ENCODE assay signal across 19 cellular contexts in the genomic region with DNA sequence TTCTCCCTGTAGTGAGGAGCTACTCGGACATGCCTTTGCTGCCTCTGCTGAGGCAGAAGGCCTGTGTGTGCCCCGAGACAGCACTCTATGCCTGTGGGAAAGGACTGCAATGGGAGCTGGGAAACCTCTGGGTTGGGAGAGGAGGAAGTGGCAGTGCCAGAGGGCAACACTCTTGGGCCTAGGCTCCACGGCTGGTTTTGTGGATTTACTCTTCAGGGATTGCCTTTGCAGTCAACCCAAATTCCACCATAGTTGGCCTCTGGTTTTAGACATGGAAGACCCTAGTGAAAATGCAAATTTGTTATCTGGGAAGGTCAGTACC. TPM values are rescaled to one million over a fixed set of nuclear protein-coding genes. Genes with fewer than 3 reads are reported as not detected.
DNase-seq lines count a peak whose midpoint lies in the region; ATAC-seq and TF ChIP-seq lines count a peak whose summit lies in the region.
"Had no signal": no experiment of that assay in that cellular context is flagged by ENCODE, and none has a peak within 500 bp of the region (broad histone marks: within the 10 kb centered on the region; RNA-seq: fewer than 3 reads in every experiment).

No MANE protein-coding gene starts in this region.

- H3K36me3 ChIP-seq in SK-N-SH (replicated peaks in 1 of 2; ENCODE audit: control insufficient read depth in 1 of 2, insufficient read depth in 2 of 2, low read length in 1 of 2), result no peaks in the 10 kb centered on the region
- no peaks in the 10 kb centered on the region for H3K36me3 ChIP-seq in SJSA1
- H3K36me3 ChIP-seq in hepatocyte (replicated peaks; ENCODE audit: insufficient read depth, low read depth), result no peaks in the 10 kb centered on the region
- no peaks in the 10 kb centered on the region for H3K36me3 ChIP-seq in thoracic aorta
- no peaks in the 10 kb centered on the region for H3K36me3 ChIP-seq in H7 (replicated peaks; ENCODE audit: control insufficient read depth, insufficient read depth, low read length)
- H3K36me3 ChIP-seq: SJCRH30 had no signal

- H3K9me3 ChIP-seq in SK-N-SH (no peaks in the 10 kb centered on the region), SJSA1 (replicated peaks) (no peaks in the 10 kb centered on the region), hepatocyte (ENCODE audit: low read depth) (no peaks in the 10 kb centered on the region), thoracic aorta (no peaks in the 10 kb centered on the region)
- H3K9me3 ChIP-seq: mucosa of descending colon had no signal

- no peaks in the 10 kb centered on the region for H3K9me2 ChIP-seq in SK-N-SH
- no peaks in the 10 kb centered on the region for H3K9me2 ChIP-seq in hepatocyte (replicated peaks; ENCODE audit: insufficient read depth)

- no peak for TF ChIP-seq RAD21 in SK-N-SH (IDR thresholded peaks at IDR 0.05; ENCODE audit: low read length)

- H3K4me1 ChIP-seq in SK-N-SH (ENCODE audit: control insufficient read depth in 1 of 2, insufficient read depth in 2 of 2, low read depth in 1 of 2, low read length in 1 of 2), result peaks cover 12 to 18% of the 10 kb centered on the region in 2 experiments
- peaks cover 34% of the 10 kb centered on the region for H3K4me1 ChIP-seq in SJSA1 (replicated peaks)
- peaks cover 6% of the 10 kb centered on the region for H3K4me1 ChIP-seq in hepatocyte (ENCODE audit: insufficient read depth)
- H3K4me1 ChIP-seq in thoracic aorta (ENCODE audit: control insufficient read depth in 1 of 2, low read depth in 2 of 2), result peaks cover 14 to 56% of the 10 kb centered on the region in 2 donors
- H3K4me1 ChIP-seq: SJCRH30 had no signal

- 78% methylated on average over 1 of the region's 3 CpGs for WGBS in SK-N-SH (ENCODE audit: low lambda C conversion rate)
- WGBS in hepatocyte (ENCODE audit: low lambda C conversion rate, missing lambda C conversion rate), result 95% methylated on average over 3 of the region's 3 CpGs

- H3F3A ChIP-seq in SK-N-SH (replicated peaks; ENCODE audit: insufficient read depth), result peaks cover 28% of the 10 kb centered on the region

- H3K79me2 ChIP-seq in SK-N-SH (ENCODE audit: insufficient read depth) (no peaks in the 10 kb centered on the region), hepatocyte (no peaks in the 10 kb centered on the region)

- no peak for ATAC-seq in SK-N-SH treated with all-trans-retinoic acid at 6 μM for 48 hours
- ATAC-seq in thoracic aorta (ENCODE audit: insufficient number of reproducible peaks, low FRiP score, low read depth), result no peak
- ATAC-seq in GM18519 (IDR thresholded peaks at IDR 0.05; ENCODE audit: low FRiP score, unreplicated experiment), result no peak
- ATAC-seq: activated naive CD8-positive, alpha-beta T cell treated with anti-CD3 and anti-CD28 coated beads, Interleukin-2, amount 50 U/mL, for 24 hours; HepG2 had no signal

- no peak overlapping the region for H2AFZ ChIP-seq in SK-N-SH (ENCODE audit: low read depth)
- no peak overlapping the region for H2AFZ ChIP-seq in hepatocyte

- no peak for TF ChIP-seq CTCF in SK-N-SH (IDR thresholded peaks at IDR 0.05)
- no peak for TF ChIP-seq CTCF in hepatocyte (IDR thresholded peaks at IDR 0.05; ENCODE audit: poor library complexity)
- TF ChIP-seq CTCF in thoracic aorta (IDR thresholded peaks at IDR 0.05), result no peak

- DNase-seq in SK-N-SH, result no peak
- DNase-seq in SJSA1 (ENCODE audit: low read depth in 1 of 2, low spot score in 2 of 2), result peak in 1 of 2 experiments; percentile 23
- no peak for DNase-seq in hepatocyte (ENCODE audit: low spot score)
- no peak for DNase-seq in thoracic aorta (ENCODE audit: low spot score)
- DNase-seq in H7, result no peak
- DNase-seq in NCI-H526 treated with DMSO at 0.1 percent for 48 hours (lab: John Stamatoyannopoulos, UW), result no peak
- DNase-seq: activated naive CD8-positive, alpha-beta T cell treated with anti-CD3 and anti-CD28 coated beads, Interleukin-2, amount 50 U/mL, for 24 hours; activated T-cell treated with anti-CD3 and anti-CD28 coated beads, Interleukin-2, amount 50 U/mL, for 1 hour; central memory CD4-positive, alpha-beta T cell; GF-D8; hippocampal formation; mucosa of descending colon; NCI-H187; occipital lobe had no signal

- CTCF ChIA-PET in SK-N-SH (lab: Yijun Ruan, JAX), result interaction anchor here (1.3 to 2.6 kb wide), 2 partner anchors 11 to 79 kb away, joined by 5 to 10 read pairs; no protein-coding TSS in a partner anchor

- H3K4me2 ChIP-seq in SK-N-SH, result 0 out of 2 replicates have a peak overlapping the region, but pooled peaks have one; percentile 49
- no peak overlapping the region for H3K4me2 ChIP-seq in hepatocyte

- peak overlapping the region in 1 of 2 experiments; percentile 88; a peak in 2 of 4 replicates for H3K27ac ChIP-seq in SK-N-SH (ENCODE audit: low read depth in 2 of 2, low read length in 1 of 2)
- H3K27ac ChIP-seq in SJSA1, result peak overlapping the region; percentile 2; the same call in 1 of the 2 replicates
- H3K27ac ChIP-seq in hepatocyte, result peak overlapping the region; percentile 68
- H3K27ac ChIP-seq in thoracic aorta, result peak overlapping the region; percentile 63 to 71
- H3K27ac ChIP-seq: 22Rv1, SJCRH30 had no signal

- H3K27me3 ChIP-seq in SK-N-SH (ENCODE audit: insufficient read depth), result no peaks in the 10 kb centered on the region
- H3K27me3 ChIP-seq in SJSA1 (replicated peaks), result no peaks in the 10 kb centered on the region
- no peaks in the 10 kb centered on the region for H3K27me3 ChIP-seq in hepatocyte
- no peaks in the 10 kb centered on the region for H3K27me3 ChIP-seq in thoracic aorta (replicated peaks; ENCODE audit: insufficient read depth)
- no peaks in the 10 kb centered on the region; the same call in 1 of the 2 replicates for H3K27me3 ChIP-seq in H7 (ENCODE audit: control insufficient read depth, insufficient read depth, low read length)
- H3K27me3 ChIP-seq: SJCRH30 had no signal

- TF ChIP-seq EP300 in SK-N-SH (IDR thresholded peaks at IDR 0.05; ENCODE audit: borderline replicate concordance in 1 of 2, low read depth in 1 of 2, low read length in 1 of 2), result no peak

- POLR2A ChIA-PET in SK-N-SH (lab: Yijun Ruan, JAX), result no interaction called here

- no peaks in the 10 kb centered on the region for H4K20me1 ChIP-seq in SK-N-SH (ENCODE audit: insufficient read depth)
- no peaks in the 10 kb centered on the region for H4K20me1 ChIP-seq in hepatocyte (ENCODE audit: insufficient read depth, poor library complexity, severe bottlenecking)

- H3K9ac ChIP-seq in SK-N-SH, result no peak overlapping the region; the same call in 1 of the 2 replicates

- H3K4me3 ChIP-seq in SK-N-SH (ENCODE audit: low read depth in 2 of 2, low read length in 1 of 2) (no peak overlapping the region), SJSA1 (no peak overlapping the region), hepatocyte (no peak overlapping the region), thoracic aorta (no peak overlapping the region), H7 (ENCODE audit: insufficient read depth, low read depth, low read length) (no peak overlapping the region)
- H3K4me3 ChIP-seq: mucosa of descending colon, SJCRH30 had no signal

TF ChIP-seq in SK-N-SH, 30 proteins besides CTCF, POLR2A, EP300 and RAD21:
- TF ChIP-seq SMC3 (IDR thresholded peaks at IDR 0.05; ENCODE audit: low read depth, low read length) (no peak), ZBTB33 (IDR thresholded peaks at IDR 0.05; ENCODE audit: borderline replicate concordance, low read depth) (no peak), FOSL2 (IDR thresholded peaks at IDR 0.05; ENCODE audit: borderline replicate concordance, low read depth) (no peak)

TF ChIP-seq in SK-N-SH treated with all-trans-retinoic acid at 6 μM for 48 hours, 23 proteins besides CTCF, POLR2A, EP300 and RAD21:
- TF ChIP-seq RARB (CRISPR knock-in tag; IDR thresholded peaks at IDR 0.05), result no peak
- TF ChIP-seq BACH2 (CRISPR knock-in tag; IDR thresholded peaks at IDR 0.05; ENCODE audit: borderline replicate concordance), result no peak
- TF ChIP-seq ZFP3 (CRISPR knock-in tag; IDR thresholded peaks at IDR 0.05), result no peak
- no peak for TF ChIP-seq ZNF70 (CRISPR knock-in tag; IDR thresholded peaks at IDR 0.05)

RNA-seq across cellular contexts. Expression of gene ITGA11, which starts 46.8 kb away (rescaled TPM):
- polyA plus RNA-seq in SK-N-SH (2012; rRNA removed) (0.49 and 0.52 TPM in 2 replicates), hepatocyte (19.2 and 19.6 TPM in 2 replicates)
- polyA plus RNA-seq in SK-N-SH (2012; cell fraction: cytosol; rRNA removed), result 0.29 and 0.53 TPM in 2 replicates
- 1.0 and 1.1 TPM in 2 replicates for polyA plus RNA-seq in SK-N-SH (2012; cell fraction: nucleus; rRNA removed)
- 0.34 and 2.0 TPM in 2 replicates for total RNA-seq in SJSA1 (2014; rRNA removed; shearing (Covaris generic))
- total RNA-seq in hepatocyte (4.7 and 9.7 TPM in 2 replicates), thoracic aorta (100 to 1,000 TPM; 246 to 360 TPM)
- 0.03 and 0.07 TPM in 2 replicates for total RNA-seq in H7 (2014; rRNA removed; shearing (Covaris generic))
- total RNA-seq: HepG2, SJCRH30 had no signal
- polyA plus RNA-seq: HepG2 had no signal

Comparison
In these comparisons a context has a peak if more than half of its experiments do, and no peak if none do; other contexts are left out.
1. RNA of gene ITGA11, which starts 46.8 kb away (total RNA-seq): 246 to 360 TPM in thoracic aorta; 4.7 to 9.7 TPM in hepatocyte, 0.34 to 2.0 TPM in SJSA1 and 0.03 to 0.07 TPM in H7; every median in the first group is over 10 times any median in the second.